ENCODE assay signal across 8 cellular contexts in the genomic region with DNA sequence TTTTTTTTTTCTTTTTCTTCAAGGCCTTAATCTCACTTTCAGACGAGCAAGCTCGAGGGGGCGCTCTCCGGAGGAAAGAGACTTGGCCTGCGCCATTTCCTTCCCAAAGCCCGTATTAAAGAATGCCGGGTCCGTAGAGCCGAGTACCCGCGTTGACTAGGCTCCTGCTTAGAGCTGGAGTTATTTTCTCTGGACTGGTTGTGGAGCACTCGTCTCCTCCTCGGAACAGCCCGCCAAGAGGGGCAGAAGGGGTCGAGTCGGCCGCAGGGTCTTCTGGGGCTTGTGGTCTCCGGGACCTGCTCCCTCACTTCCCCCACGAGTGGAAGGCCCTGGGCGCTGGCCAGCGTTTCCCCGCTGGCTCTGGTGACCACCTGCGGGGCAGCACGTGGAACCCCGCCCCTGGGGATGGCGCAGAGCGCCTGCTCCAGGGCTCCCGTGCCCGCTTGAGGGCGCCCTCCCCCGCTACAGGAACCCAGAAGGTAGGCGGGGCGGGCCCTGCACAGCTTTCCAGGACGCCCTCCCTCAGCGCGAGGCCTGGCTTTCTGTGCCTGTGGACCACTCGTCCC. TPM values are rescaled to one million over a fixed set of nuclear protein-coding genes. Genes with fewer than 3 reads are reported as not detected.
DNase-seq lines count a peak whose midpoint lies in the region; ATAC-seq and TF ChIP-seq lines count a peak whose summit lies in the region.

No MANE protein-coding gene starts in this region.

- in situ Hi-C loops in KBM-7 (cut with MboI; ENCODE audit: low pct_unique_long_range_greater_than_20kb, low sequenced_read_pairs): no loop called here

- peak; percentile 18 for TF ChIP-seq CTCF in Calu3 (IDR thresholded peaks at IDR 0.05; ENCODE audit: unreplicated experiment)

- no peaks in the 10 kb centered on the region for H3K4me1 Mint-ChIP-seq in Calu3 (ENCODE audit: low read depth, unreplicated experiment)
- no peaks in the 10 kb centered on the region for H3K4me1 Mint-ChIP-seq in activated T-cell treated with anti-CD3 and anti-CD28 coated beads, Interleukin-2, amount 50 U/mL, for 72 hours (ENCODE audit: low read depth)

- H3K27me3 Mint-ChIP-seq in Calu3 (ENCODE audit: unreplicated experiment): no peaks in the 10 kb centered on the region
- peaks cover 7% of the 10 kb centered on the region for H3K27me3 Mint-ChIP-seq in activated T-cell treated with anti-CD3 and anti-CD28 coated beads, Interleukin-2, amount 50 U/mL, for 72 hours (ENCODE audit: low read depth)

- no peaks in the 10 kb centered on the region for H3K9me3 Mint-ChIP-seq in Calu3 (ENCODE audit: low read depth, unreplicated experiment)
- peaks cover 5 to 9% of the 10 kb centered on the region in 2 donors for H3K9me3 Mint-ChIP-seq in activated T-cell treated with anti-CD3 and anti-CD28 coated beads, Interleukin-2, amount 50 U/mL, for 72 hours

- CTCF ChIA-PET in Calu3 (lab: Charles Lee) (no interaction called here), HEK293T (lab: Yijun Ruan, JAX) (no interaction called here)

- no peak overlapping the region for H3K27ac Mint-ChIP-seq in Calu3 (ENCODE audit: unreplicated experiment)
- H3K27ac Mint-ChIP-seq in activated T-cell treated with anti-CD3 and anti-CD28 coated beads, Interleukin-2, amount 50 U/mL, for 72 hours: no peak overlapping the region

- H3K4me3 Mint-ChIP-seq in Calu3 (ENCODE audit: low read depth, unreplicated experiment): peak overlapping the region; percentile 59
- H3K4me3 Mint-ChIP-seq in activated T-cell treated with anti-CD3 and anti-CD28 coated beads, Interleukin-2, amount 50 U/mL, for 72 hours: peak overlapping the region; percentile 35 to 58

- peak; percentile 64 for DNase-seq in Calu3
- DNase-seq in HEK293T (ENCODE audit: extremely low spot score): peak; percentile 44
- peak; percentile 2 to 26 for DNase-seq in activated T-cell treated with anti-CD3 and anti-CD28 coated beads, Interleukin-2, amount 50 U/mL, for 72 hours
- DNase-seq in iPS DF 4.7 (ENCODE audit: extremely low read depth, low spot score): peak; percentile 66
- peak; percentile 1 for DNase-seq in stimulated activated CD4-positive, alpha-beta T cell treated with anti-CD3 and anti-CD28 coated beads, Interleukin-2, amount 100 ng/mL, for 4 hours (ENCODE audit: low read depth)
- DNase-seq in NCI-H2171 (lab: John Stamatoyannopoulos, UW): no peak
- no peak for DNase-seq in KBM-7

- no peaks in the 10 kb centered on the region for H3K36me3 Mint-ChIP-seq in Calu3 (ENCODE audit: insufficient read depth, unreplicated experiment)
- no peaks in the 10 kb centered on the region for H3K36me3 Mint-ChIP-seq in activated T-cell treated with anti-CD3 and anti-CD28 coated beads, Interleukin-2, amount 50 U/mL, for 72 hours (ENCODE audit: insufficient read depth in 2 of 2)

- ATAC-seq in activated T-cell treated with anti-CD3 and anti-CD28 coated beads, Interleukin-2, amount 50 U/mL, for 72 hours (replicated peaks in 1 of 2): peak in 1 of 2 donors; percentile 62
- ATAC-seq in GM21381 (IDR thresholded peaks at IDR 0.05; ENCODE audit: unreplicated experiment): no peak

- POLR2A ChIA-PET in HEK293T (lab: Yijun Ruan, JAX): no interaction called here

- intact Hi-C loops in Calu3 (cut with micrococcal nuclease; ENCODE audit: unreplicated experiment): loop anchor here (10.0 kb wide), 1 partner anchor 155 kb away; no protein-coding TSS in a partner anchor

- no TSS peak for BruUV-seq in Calu3 (replicated peaks; lab: Mats Ljungman, UMichigan)

TF ChIP-seq in HEK293T, 16 proteins besides CTCF, POLR2A, EP300 and RAD21:
- TF ChIP-seq L3MBTL2 (conservative IDR thresholded peaks at IDR 0.05): peak; percentile 40; the same call in 1 of the 2 replicates
- no peak for TF ChIP-seq ARNT (IDR thresholded peaks at IDR 0.05)

RNA-seq across cellular contexts. Expression of a gene that starts 2.7 kb away (rescaled TPM):
- total RNA-seq in Calu3 (2022): 0.07 and 0.09 TPM in 2 replicates
- total RNA-seq in activated T-cell treated with anti-CD3 and anti-CD28 coated beads, Interleukin-2, amount 50 U/mL, for 72 hours: not detected

Comparison
In these comparisons a context has a peak if more than half of its experiments do, and no peak if none do; other contexts are left out.
1. DNase-seq: peak in Calu3 (single experiment), HEK293T (single experiment), activated T-cell treated with anti-CD3 and anti-CD28 coated beads, Interleukin-2, amount 50 U/mL, for 72 hours (2 of 2), iPS DF 4.7 (single experiment) and stimulated activated CD4-positive, alpha-beta T cell treated with anti-CD3 and anti-CD28 coated beads, Interleukin-2, amount 100 ng/mL, for 4 hours (single experiment); none in NCI-H2171 (single experiment) and KBM-7 (single experiment).